Comparison of ENCODE assay signal across 19 cellular contexts in genomic region chr7:151551820-151552219, GRCh38. TPM values are rescaled to one million over a fixed set of nuclear protein-coding genes. Genes with fewer than 3 reads are reported as not detected.
DNase-seq lines count a peak whose midpoint lies in the region; ATAC-seq and TF ChIP-seq lines count a peak whose summit lies in the region.
"Had no signal": no experiment of that assay in that cellular context is flagged by ENCODE, and none has a peak within 500 bp of the region (broad histone marks: within the 10 kb centered on the region; RNA-seq: fewer than 3 reads in every experiment).

No MANE protein-coding gene starts in this region.

- no peaks in the 10 kb centered on the region for H3K9me3 Mint-ChIP-seq in osteocyte (ENCODE audit: unreplicated experiment)
- H3K9me3 Mint-ChIP-seq: activated CD4-positive, alpha-beta T cell treated with anti-CD3 and anti-CD28 coated beads, Interleukin-2, amount 10 ng/mL, durations not matched to agents 24 days and 14 days; CD8-positive, alpha-beta memory T cell; memory B cell; nephron; stimulated activated memory B cell treated with anti-CD40 and anti-IgM and Interleukin-4, amounts not matched to agents 10 μg/mL and 1 μg/mL and 100 μg/mL, for 72 hours had no signal

- H3K9ac ChIP-seq in IMR-90 (ENCODE audit: low read depth, low read length): no peak overlapping the region

- POLR2A ChIA-PET in IMR-90 (lab: Charles Lee; ENCODE audit: unreplicated experiment): no interaction called here

- H4K91ac ChIP-seq in IMR-90 (ENCODE audit: insufficient read depth, low read depth, low read length): no peak overlapping the region

- peak; percentile 30 for DNase-seq in IMR-90
- DNase-seq in breast epithelium (ENCODE audit: low spot score in 2 of 2): no peak
- DNase-seq in osteocyte (ENCODE audit: extremely low spot score, unreplicated experiment): peak; percentile 17
- DNase-seq in lower leg skin (ENCODE audit: low spot score in 2 of 2): no peak
- no peak for DNase-seq in midbrain (lab: John Stamatoyannopoulos, UW)
- DNase-seq: activated CD4-positive, alpha-beta T cell treated with anti-CD3 and anti-CD28 coated beads, Interleukin-2, amount 10 ng/mL, durations not matched to agents 24 days and 14 days; activated CD8-positive, alpha-beta memory T cell treated with anti-CD3 and anti-CD28 coated beads, Interleukin-2, amount 50 U/mL, for 48 hours; activated gamma-delta T cell; CD8-positive, alpha-beta memory T cell; immature natural killer cell had no signal

- H3K36me3 ChIP-seq in IMR-90 (ENCODE audit: control insufficient read depth, insufficient read depth, low read length) (no peaks in the 10 kb centered on the region), breast epithelium (no peaks in the 10 kb centered on the region)
- H3K36me3 ChIP-seq: HAP-1 had no signal

- peaks cover 4% of the 10 kb centered on the region for H3K36me3 Mint-ChIP-seq in osteocyte (ENCODE audit: unreplicated experiment)

- TF ChIP-seq RAD21 in IMR-90 (IDR thresholded peaks at IDR 0.05; ENCODE audit: low read length): no peak

- no peak overlapping the region for H2AK9ac ChIP-seq in IMR-90 (replicated peaks; ENCODE audit: low read depth, low read length, poor library complexity)

- H4K8ac ChIP-seq in IMR-90 (ENCODE audit: low read depth in 2 of 2, low read length in 2 of 2): no peak overlapping the region

- no TSS peak for BruUV-seq in IMR-90 (replicated peaks; lab: Mats Ljungman, UMichigan)

- H2AFZ ChIP-seq in IMR-90 (replicated peaks; ENCODE audit: low read length, poor library complexity): no peak overlapping the region

- H3K23ac ChIP-seq in IMR-90 (ENCODE audit: low read depth, low read length): no peak overlapping the region

- H3K4me1 Mint-ChIP-seq in osteocyte (ENCODE audit: unreplicated experiment): peaks cover 13% of the 10 kb centered on the region
- H3K4me1 Mint-ChIP-seq: immature natural killer cell; memory B cell; stimulated activated memory B cell treated with anti-CD40 and anti-IgM and Interleukin-4, amounts not matched to agents 10 μg/mL and 1 μg/mL and 100 μg/mL, for 72 hours had no signal

- H3K18ac ChIP-seq in IMR-90 (ENCODE audit: low read depth, low read length): no peak overlapping the region

- no peak overlapping the region for H4K5ac ChIP-seq in IMR-90 (ENCODE audit: low read depth, low read length)

- H3K14ac ChIP-seq in IMR-90 (replicated peaks; ENCODE audit: low read depth, low read length): no peak overlapping the region

- no peak overlapping the region for H3K4me3 ChIP-seq in IMR-90 (ENCODE audit: insufficient read depth, low read depth, low read length)
- H3K4me3 ChIP-seq in breast epithelium: peak overlapping the region in 1 of 3 donors; percentile 30
- no peak overlapping the region for H3K4me3 ChIP-seq in lower leg skin (ENCODE audit: low read depth, poor library complexity, severe bottlenecking)
- H3K4me3 ChIP-seq: adrenal gland, esophagus muscularis mucosa, HAP-1 had no signal

- H2BK20ac ChIP-seq in IMR-90 (ENCODE audit: low read depth, low read length): no peak overlapping the region

- no peaks in the 10 kb centered on the region for H4K20me1 ChIP-seq in IMR-90 (ENCODE audit: insufficient read depth, low read length)

- no peaks in the 10 kb centered on the region for H3K27me3 Mint-ChIP-seq in osteocyte (ENCODE audit: unreplicated experiment)
- H3K27me3 Mint-ChIP-seq: stimulated activated memory B cell treated with anti-CD40 and anti-IgM and Interleukin-4, amounts not matched to agents 10 μg/mL and 1 μg/mL and 100 μg/mL, for 72 hours had no signal

- dilution Hi-C loops in IMR-90 (cut with HindIII; ENCODE audit: low sequenced_read_pairs, unreplicated experiment): no loop called here

- no peak overlapping the region for H2BK15ac ChIP-seq in IMR-90 (ENCODE audit: low read depth, low read length)

- H3K27me3 ChIP-seq in IMR-90 (ENCODE audit: control insufficient read depth, insufficient read depth, low read length) (peaks cover 3% of the 10 kb centered on the region; the same call in 1 of the 2 replicates), breast epithelium (no peaks in the 10 kb centered on the region)
- H3K27me3 ChIP-seq: adrenal gland, esophagus muscularis mucosa had no signal

- H3K56ac ChIP-seq in IMR-90 (ENCODE audit: extremely low read depth, insufficient read depth, low read length): no peak overlapping the region

- WGBS in IMR-90 (ENCODE audit: extremely low coverage in 2 of 2, insufficient read length in 1 of 2), 2 experiments: 70% methylated on average over 2 of the region's 7 CpGs; no CpG with 5 or more reads in 1 of the 2 experiments
- WGBS in lower leg skin, 2 donors: 72 to 84% methylated on average over 7 of the region's 7 CpGs

- no peak overlapping the region for H3K4ac ChIP-seq in IMR-90 (ENCODE audit: low read depth, low read length)

- TF ChIP-seq POLR2A in IMR-90 (IDR thresholded peaks at IDR 0.05; ENCODE audit: low read depth, low read length): no peak
- TF ChIP-seq POLR2A in breast epithelium (IDR thresholded peaks at IDR 0.05): no peak
- no peak for TF ChIP-seq POLR2A in lower leg skin (IDR thresholded peaks at IDR 0.05)

- ATAC-seq in IMR-90 (ENCODE audit: low read depth) (no peak; the same call in 1 of the 2 replicates), HG03469 (IDR thresholded peaks at IDR 0.05; ENCODE audit: unreplicated experiment) (no peak)
- ATAC-seq: stimulated activated memory B cell treated with anti-CD40 and anti-IgM and Interleukin-4, amounts not matched to agents 10 μg/mL and 1 μg/mL and 100 μg/mL, for 72 hours had no signal

- in situ Hi-C loops in IMR-90 (cut with MboI; ENCODE audit: low sequenced_read_pairs): no loop called here

- H2AK5ac ChIP-seq in IMR-90 (ENCODE audit: low read depth, low read length): peak overlapping the region; percentile 28; the same call in 1 of the 2 replicates

- H3K9me1 ChIP-seq in IMR-90 (ENCODE audit: insufficient read depth, low read length): no peaks in the 10 kb centered on the region

- CTCF ChIA-PET in IMR-90 (lab: Yijun Ruan, JAX): interaction anchor here (0.5 kb wide), 1 partner anchor 41 kb away, joined by 4 read pairs; no protein-coding TSS in a partner anchor

- intact Hi-C loops in IMR-90 (cut with micrococcal nuclease): loop anchor here (10.0 kb wide), 1 partner anchor 67 kb away; no protein-coding TSS in a partner anchor
- intact Hi-C loops in breast epithelium (cut with DNase I; ENCODE audit: low total_unique reads): no loop called here
- intact Hi-C loops in lower leg skin (cut with DNase I; ENCODE audit: low total_unique reads): no loop called here

- H3K4me2 ChIP-seq in IMR-90 (ENCODE audit: low read depth, low read length): no peak overlapping the region

- no peaks in the 10 kb centered on the region for H3K79me1 ChIP-seq in IMR-90 (ENCODE audit: low read depth in 1 of 2, low read length in 2 of 2)

- TF ChIP-seq CTCF in C4-2B (conservative IDR thresholded peaks at IDR 0.05): no peak
- no peak for TF ChIP-seq CTCF in IMR-90 (conservative IDR thresholded peaks at IDR 0.05; ENCODE audit: low read depth, low read length)
- TF ChIP-seq CTCF in breast epithelium (IDR thresholded peaks at IDR 0.05): no peak
- TF ChIP-seq CTCF in osteocyte (IDR thresholded peaks at IDR 0.05): no peak
- no peak for TF ChIP-seq CTCF in lower leg skin (IDR thresholded peaks at IDR 0.05)

- H3K4me3 Mint-ChIP-seq in osteocyte (ENCODE audit: unreplicated experiment): no peak overlapping the region
- H3K4me3 Mint-ChIP-seq: activated CD4-positive, alpha-beta T cell treated with anti-CD3 and anti-CD28 coated beads, Interleukin-2, amount 10 ng/mL, durations not matched to agents 24 days and 14 days; CD8-positive, alpha-beta memory T cell; immature natural killer cell; memory B cell; nephron; stimulated activated memory B cell treated with anti-CD40 and anti-IgM and Interleukin-4, amounts not matched to agents 10 μg/mL and 1 μg/mL and 100 μg/mL, for 72 hours had no signal

- H3K9me3 ChIP-seq in IMR-90 (ENCODE audit: control insufficient read depth, insufficient read depth, low read length): no peaks in the 10 kb centered on the region
- H3K9me3 ChIP-seq in breast epithelium: no peaks in the 10 kb centered on the region
- H3K9me3 ChIP-seq: adrenal gland, esophagus muscularis mucosa, HAP-1 had no signal

- H3K4me1 ChIP-seq in IMR-90 (ENCODE audit: control insufficient read depth, insufficient read depth, low read length) (peaks cover 3% of the 10 kb centered on the region; the same call in 1 of the 2 replicates), breast epithelium (peaks cover 0 to 7% of the 10 kb centered on the region in 2 donors)
- H3K4me1 ChIP-seq: adrenal gland, HAP-1 had no signal

- no peak overlapping the region for H2BK5ac ChIP-seq in IMR-90 (ENCODE audit: low read depth, low read length, poor library complexity, severe bottlenecking)

- H2BK120ac ChIP-seq in IMR-90 (ENCODE audit: low read depth, low read length): no peak overlapping the region

- H3K27ac ChIP-seq in C4-2B (peak overlapping the region; percentile 7; the same call in 1 of the 2 replicates), IMR-90 (ENCODE audit: insufficient read depth, low read length) (no peak overlapping the region), breast epithelium (peak overlapping the region; percentile 57 to 75)
- H3K27ac ChIP-seq: adrenal gland, HL-60 had no signal

- no peak overlapping the region for H3K27ac Mint-ChIP-seq in osteocyte (ENCODE audit: unreplicated experiment)
- H3K27ac Mint-ChIP-seq: activated CD4-positive, alpha-beta T cell treated with anti-CD3 and anti-CD28 coated beads, Interleukin-2, amount 10 ng/mL, durations not matched to agents 24 days and 14 days; immature natural killer cell; memory B cell; stimulated activated memory B cell treated with anti-CD40 and anti-IgM and Interleukin-4, amounts not matched to agents 10 μg/mL and 1 μg/mL and 100 μg/mL, for 72 hours had no signal

TF ChIP-seq in IMR-90, 13 proteins besides CTCF, POLR2A, EP300 and RAD21 (continues in another document):
- TF ChIP-seq BHLHE40 (IDR thresholded peaks at IDR 0.05; ENCODE audit: low read depth, low read length): no peak
- TF ChIP-seq CEBPB (IDR thresholded peaks at IDR 0.05; ENCODE audit: low read depth, low read length): no peak
- no peak for TF ChIP-seq RFX5 (IDR thresholded peaks at IDR 0.05; ENCODE audit: low read depth, low read length)
- no peak for TF ChIP-seq RCOR1 (IDR thresholded peaks at IDR 0.05; ENCODE audit: insufficient replicate concordance, low read length)

RNA-seq across cellular contexts. Expression of gene RHEB, which starts 32.1 kb away (rescaled TPM):
- 19.7 and 45.5 TPM in 2 replicates for total RNA-seq in IMR-90 (2012; rRNA removed)
- polyA plus RNA-seq in IMR-90 (2012; rRNA removed): 56.8 and 67.2 TPM in 2 replicates
- 67.9 and 82.1 TPM in 2 replicates for polyA plus RNA-seq in IMR-90 (2012; cell fraction: cytosol; rRNA removed)
- polyA plus RNA-seq in IMR-90 (2012; cell fraction: nucleus; rRNA removed; ENCODE audit: low replicate concordance): 15.7 and 32.1 TPM in 2 replicates
- 10 to 100 TPM; 89.3 to 99.3 (median 95.0) TPM for total RNA-seq in breast epithelium
- 97.2 and 97.7 TPM in 2 replicates for total RNA-seq in osteocyte
- total RNA-seq in lower leg skin: 10 to 100 TPM; 41.2 to 64.4 (median 53.5) TPM

Comparison
In these comparisons a context has a peak if more than half of its experiments do, and no peak if none do; other contexts are left out.
1. DNase-seq: peak in IMR-90 (single experiment) and osteocyte (single experiment); none in breast epithelium (0 of 2), lower leg skin (0 of 2) and midbrain (single experiment).